Comparison of ENCODE assay signal across 8 cellular contexts in the genomic region with DNA sequence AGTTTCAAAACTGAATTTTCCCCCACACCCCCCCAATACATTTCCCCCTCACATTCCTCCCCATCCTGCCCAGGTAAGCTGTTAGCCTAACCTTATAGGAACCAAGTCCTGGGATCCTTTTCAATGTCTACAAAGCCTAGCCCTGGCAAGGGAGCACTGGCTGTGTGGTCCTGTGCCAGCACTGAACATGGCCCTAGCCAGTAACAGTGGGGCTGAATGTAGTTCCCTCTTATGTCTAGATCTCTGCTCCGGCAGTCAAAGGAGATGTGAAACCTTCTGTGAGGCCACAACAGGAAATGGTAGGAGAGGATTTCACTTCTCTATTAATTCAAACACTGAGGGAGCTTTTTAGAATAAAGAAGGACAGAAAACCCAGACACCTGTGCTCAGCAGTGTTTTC. TPM values are rescaled to one million over a fixed set of nuclear protein-coding genes. Genes with fewer than 3 reads are reported as not detected.
DNase-seq lines count a peak whose midpoint lies in the region; ATAC-seq and TF ChIP-seq lines count a peak whose summit lies in the region.
"Had no signal": no experiment of that assay in that cellular context is flagged by ENCODE, and none has a peak within 500 bp of the region (broad histone marks: within the 10 kb centered on the region; RNA-seq: fewer than 3 reads in every experiment).

No MANE protein-coding gene starts in this region.

- H3K9me3 ChIP-seq in osteoblast (ENCODE audit: low read depth, low read length): no peaks in the 10 kb centered on the region
- H3K9me3 ChIP-seq: SJSA1 had no signal

- H3K79me2 ChIP-seq in osteoblast (ENCODE audit: insufficient read depth, low read length): no peaks in the 10 kb centered on the region

- H3K36me3 ChIP-seq in osteoblast (ENCODE audit: insufficient read depth, low read length): no peaks in the 10 kb centered on the region
- H3K36me3 ChIP-seq: SJSA1 had no signal

- ATAC-seq in HG03045 (IDR thresholded peaks at IDR 0.05; ENCODE audit: unreplicated experiment) (peak; percentile 36), left colon (peak; percentile 13)

- no peak for DNase-seq in left colon
- DNase-seq in T-helper 9 cell: no peak
- DNase-seq in osteoblast (ENCODE audit: insufficient read length, low spot score, missing footprints): no peak
- DNase-seq in glutamatergic neuron: no peak

- H3K4me1 Mint-ChIP-seq in T-helper 1 cell treated with Interleukin-12 subunit alpha and Interleukin-12 subunit beta and Interleukin-4 antibody, amounts not matched to agents 30 μg/mL and 1 μg/mL, for 36 hours (ENCODE audit: low read depth): peaks cover 61% of the 10 kb centered on the region
- H3K4me1 Mint-ChIP-seq in glutamatergic neuron (ENCODE audit: low read depth, unreplicated experiment): no peaks in the 10 kb centered on the region

- no peaks in the 10 kb centered on the region for H3K27me3 Mint-ChIP-seq in T-helper 1 cell treated with Interleukin-12 subunit alpha and Interleukin-12 subunit beta and Interleukin-4 antibody, amounts not matched to agents 30 μg/mL and 1 μg/mL, for 36 hours (ENCODE audit: low read depth)
- peaks cover 4% of the 10 kb centered on the region for H3K27me3 Mint-ChIP-seq in glutamatergic neuron (ENCODE audit: unreplicated experiment)

- TF ChIP-seq CTCF in osteoblast (IDR thresholded peaks at IDR 0.05; ENCODE audit: extremely low read depth, low read depth, low read length): no peak
- no peak for TF ChIP-seq CTCF in glutamatergic neuron (IDR thresholded peaks at IDR 0.05; ENCODE audit: partially characterized antibody, unreplicated experiment)

- H3K27ac ChIP-seq in osteoblast (ENCODE audit: low read depth, low read length): no peak overlapping the region
- H3K27ac ChIP-seq: SJSA1 had no signal

- H3K27ac Mint-ChIP-seq in T-helper 1 cell treated with Interleukin-12 subunit alpha and Interleukin-12 subunit beta and Interleukin-4 antibody, amounts not matched to agents 30 μg/mL and 1 μg/mL, for 36 hours: peak overlapping the region; percentile 95
- no peak overlapping the region for H3K27ac Mint-ChIP-seq in glutamatergic neuron (ENCODE audit: unreplicated experiment)

- no peak overlapping the region for H3K4me2 ChIP-seq in osteoblast (ENCODE audit: insufficient read depth, low read length)

- H3K4me1 ChIP-seq in osteoblast (ENCODE audit: insufficient read depth, low read length): no peaks in the 10 kb centered on the region
- H3K4me1 ChIP-seq: SJSA1 had no signal

- no peaks in the 10 kb centered on the region for H4K20me1 ChIP-seq in osteoblast (ENCODE audit: insufficient read depth, low read length)

- peak; percentile 85 for TF ChIP-seq POLR2A in GM19099 (IDR thresholded peaks at IDR 0.05; ENCODE audit: extremely low read depth, insufficient read length, low read depth)

- intact Hi-C loops in left colon (cut with DNase I, micrococcal nuclease): no loop called here

- peaks cover 11% of the 10 kb centered on the region for H3K27me3 ChIP-seq in osteoblast (ENCODE audit: insufficient read depth, low read length)

- H2AFZ ChIP-seq in osteoblast (ENCODE audit: low read length): no peak overlapping the region

- peak overlapping the region; percentile 84 for H3K4me3 Mint-ChIP-seq in T-helper 1 cell treated with Interleukin-12 subunit alpha and Interleukin-12 subunit beta and Interleukin-4 antibody, amounts not matched to agents 30 μg/mL and 1 μg/mL, for 36 hours
- no peak overlapping the region for H3K4me3 Mint-ChIP-seq in glutamatergic neuron (ENCODE audit: unreplicated experiment)

- peaks cover 13% of the 10 kb centered on the region for H3K9me3 Mint-ChIP-seq in T-helper 1 cell treated with Interleukin-12 subunit alpha and Interleukin-12 subunit beta and Interleukin-4 antibody, amounts not matched to agents 30 μg/mL and 1 μg/mL, for 36 hours
- peaks cover 4% of the 10 kb centered on the region for H3K9me3 Mint-ChIP-seq in glutamatergic neuron (ENCODE audit: unreplicated experiment)

- H3K36me3 Mint-ChIP-seq in T-helper 1 cell treated with Interleukin-12 subunit alpha and Interleukin-12 subunit beta and Interleukin-4 antibody, amounts not matched to agents 30 μg/mL and 1 μg/mL, for 36 hours (ENCODE audit: low read depth): peaks cover 12% of the 10 kb centered on the region
- H3K36me3 Mint-ChIP-seq in glutamatergic neuron (ENCODE audit: unreplicated experiment): no peaks in the 10 kb centered on the region

- H3K4me3 ChIP-seq in osteoblast (ENCODE audit: insufficient read depth, low read length): no peak overlapping the region
- H3K4me3 ChIP-seq: SJSA1 had no signal

RNA-seq across cellular contexts. Expression of gene HLA-DMB, which starts 3.4 kb away (rescaled TPM):
- total RNA-seq in left colon (10 to 100 TPM in 1 of 2 donors, 1 to 10 TPM in 1; 4.0 to 21.3 TPM), osteoblast (2.2 and 8.3 TPM in 2 replicates), glutamatergic neuron (ENCODE audit: unreplicated experiment) (not detected)
- total RNA-seq: SJSA1 had no signal

RNA-seq across cellular contexts. Expression of gene HLA-DMA, which starts 8.6 kb away (rescaled TPM):
- total RNA-seq in left colon: 10 to 100 TPM; 11.8 to 22.1 TPM
- total RNA-seq in osteoblast: 9.0 and 20.0 TPM in 2 replicates
- total RNA-seq in glutamatergic neuron (ENCODE audit: unreplicated experiment): 0.76 TPM

RNA-seq across cellular contexts. Expression of gene BRD2, which starts 24.1 kb away (rescaled TPM):
- total RNA-seq in left colon: 100 to 1,000 TPM; 128 TPM
- 116 and 119 TPM in 2 replicates for total RNA-seq in osteoblast
- 213 TPM for total RNA-seq in glutamatergic neuron (ENCODE audit: unreplicated experiment)
